14 cellular contexts compared by ENCODE assay signal in genomic region chr14:90632868-90633267, GRCh38.
DNase-seq lines count a peak whose midpoint lies in the region; ATAC-seq and TF ChIP-seq lines count a peak whose summit lies in the region.
"Had no signal": no experiment of that assay in that cellular context is flagged by ENCODE, and none has a peak within 500 bp of the region (broad histone marks: within the 10 kb centered on the region; RNA-seq: fewer than 3 reads in every experiment).

No MANE protein-coding gene starts in this region.

- peaks cover 6% of the 10 kb centered on the region; the same call in 1 of the 2 replicates for H3K36me3 ChIP-seq in BLaER1
- H3K36me3 ChIP-seq: BE2C had no signal

- no peak overlapping the region for H3K4me3 ChIP-seq in BLaER1
- H3K4me3 ChIP-seq in NB4 (ENCODE audit: low read depth, low read length): no peak overlapping the region
- H3K4me3 ChIP-seq: GM12878 had no signal

- H3K36me3 Mint-ChIP-seq in brain: peaks cover 55% of the 10 kb centered on the region
- H3K36me3 Mint-ChIP-seq: CD8-positive, alpha-beta memory T cell had no signal

- H3K27me3 Mint-ChIP-seq in brain: no peaks in the 10 kb centered on the region

- H3K27me3 ChIP-seq in BLaER1: no peaks in the 10 kb centered on the region
- H3K27me3 ChIP-seq: BE2C had no signal

- intact Hi-C loops in posterior vena cava (cut with DNase I): no loop called here

- peak overlapping the region in 3 of 5 experiments; percentile 50 to 68 (median 61) for H3K27ac Mint-ChIP-seq in brain
- H3K27ac Mint-ChIP-seq: CD8-positive, alpha-beta memory T cell had no signal

- no peaks in the 10 kb centered on the region for H4K20me1 ChIP-seq in BLaER1

- peak; percentile 23 for DNase-seq in DMS79 (lab: John Stamatoyannopoulos, UW)
- peak; percentile 18 for DNase-seq in NB4 (ENCODE audit: low read depth)
- DNase-seq in posterior vena cava (ENCODE audit: low spot score): no peak
- DNase-seq in NK-92 treated with Interleukin-12 subunit alpha and Interleukin-12 subunit beta, amount 100 ng/mL, for 24 hours (lab: John Stamatoyannopoulos, UW): no peak
- DNase-seq: BE2C; CD8-positive, alpha-beta memory T cell; NCI-H1105 had no signal

- H3K9ac ChIP-seq in BLaER1: no peak overlapping the region

- TF ChIP-seq CTCF in NB4 (IDR thresholded peaks at IDR 0.05; ENCODE audit: low read depth, low read length): no peak
- TF ChIP-seq CTCF in brain (conservative IDR thresholded peaks at IDR 0.05): no peak

- ATAC-seq in HG03565 (IDR thresholded peaks at IDR 0.05; ENCODE audit: unreplicated experiment) (no peak), GM21526 (IDR thresholded peaks at IDR 0.05; ENCODE audit: low FRiP score, unreplicated experiment) (no peak)
- ATAC-seq: GM12878, HCT116, SK-N-SH treated with all-trans-retinoic acid at 6 μM for 48 hours had no signal

- H3K9me3 Mint-ChIP-seq in brain: peaks cover 0 to 12% (median 11%) of the 10 kb centered on the region in 5 experiments
- H3K9me3 Mint-ChIP-seq: CD8-positive, alpha-beta memory T cell had no signal

- no peak for TF ChIP-seq POLR2A in NB4 (IDR thresholded peaks at IDR 0.05; ENCODE audit: extremely low read depth, insufficient read length)

- H3K4me3 Mint-ChIP-seq in brain: no peak overlapping the region
- H3K4me3 Mint-ChIP-seq: CD8-positive, alpha-beta memory T cell had no signal

- peak overlapping the region; percentile 90; the same call in 1 of the 2 replicates for H3K4me2 ChIP-seq in BLaER1

- peaks cover 29% of the 10 kb centered on the region for H3K4me1 Mint-ChIP-seq in brain
- H3K4me1 Mint-ChIP-seq: CD8-positive, alpha-beta memory T cell had no signal

- H3K27ac ChIP-seq in BLaER1: no peak overlapping the region

- peaks cover 49% of the 10 kb centered on the region for H3K4me1 ChIP-seq in BLaER1
- H3K4me1 ChIP-seq: BE2C had no signal

- H3K9me3 ChIP-seq in BLaER1: peaks cover 11% of the 10 kb centered on the region; the same call in 1 of the 2 replicates
- H3K9me3 ChIP-seq: BE2C had no signal

Comparison
In these comparisons a context has a peak if more than half of its experiments do, and no peak if none do; other contexts are left out.
1. DNase-seq: peak in DMS79 (single experiment) and NB4 (single experiment); none in posterior vena cava (single experiment) and NK-92 treated with Interleukin-12 subunit alpha and Interleukin-12 subunit beta, amount 100 ng/mL, for 24 hours (single experiment).